16 cellular contexts compared by ENCODE assay signal in genomic region chr1:190738321-190738720, GRCh38.
"Had no signal": no experiment of that assay in that cellular context is flagged by ENCODE, and none has a peak within 500 bp of the region (broad histone marks: within the 10 kb centered on the region; RNA-seq: fewer than 3 reads in every experiment).

No MANE protein-coding gene starts in this region.

- H3K79me2 ChIP-seq: parathyroid adenoma had no signal

- H2AFZ ChIP-seq: parathyroid adenoma had no signal

- DNase-seq: activated CD4-positive, alpha-beta T cell treated with anti-CD3 and anti-CD28 coated beads, Interleukin-2, amount 10 ng/mL, durations not matched to agents 7 days and 5 days; activated CD4-positive, CD25-positive, alpha-beta regulatory T cell; activated CD8-positive, alpha-beta memory T cell treated with anti-CD3 and anti-CD28 coated beads for 24 hours; activated naive CD4-positive, alpha-beta T cell treated with Interleukin-2 at 50 U/mL for 16 hours; activated naive CD8-positive, alpha-beta T cell treated with anti-CD3 and anti-CD28 coated beads, Interleukin-2, amount 50 U/mL, for 24 hours; body of pancreas; dermis blood vessel endothelial cell; foreskin melanocyte; head of caudate nucleus; left ventricle myocardium inferior; mesenchymal stem cell; retina; stimulated activated CD4-positive, alpha-beta T cell treated with anti-CD3 and anti-CD28 coated beads, Interleukin-4, amount 100 ng/mL, for 4 hours; T-helper 17 cell had no signal

- H3K9me3 ChIP-seq: body of pancreas had no signal

- H3K9ac ChIP-seq: parathyroid adenoma had no signal

- H3K4me1 ChIP-seq: body of pancreas, left ventricle myocardium inferior, parathyroid adenoma had no signal

- H3K27me3 ChIP-seq: body of pancreas had no signal

- H3K27ac ChIP-seq: body of pancreas, left ventricle myocardium inferior, parathyroid adenoma, skin epidermis had no signal

- H3K36me3 ChIP-seq: left ventricle myocardium inferior had no signal

- ATAC-seq: activated naive CD8-positive, alpha-beta T cell treated with anti-CD3 and anti-CD28 coated beads, Interleukin-2, amount 50 U/mL, for 24 hours; body of pancreas; T-helper 17 cell had no signal

- H3K4me3 ChIP-seq: body of pancreas, left ventricle myocardium inferior, skin epidermis had no signal
